Comparison of ENCODE assay signal across 9 cellular contexts in the genomic region with DNA sequence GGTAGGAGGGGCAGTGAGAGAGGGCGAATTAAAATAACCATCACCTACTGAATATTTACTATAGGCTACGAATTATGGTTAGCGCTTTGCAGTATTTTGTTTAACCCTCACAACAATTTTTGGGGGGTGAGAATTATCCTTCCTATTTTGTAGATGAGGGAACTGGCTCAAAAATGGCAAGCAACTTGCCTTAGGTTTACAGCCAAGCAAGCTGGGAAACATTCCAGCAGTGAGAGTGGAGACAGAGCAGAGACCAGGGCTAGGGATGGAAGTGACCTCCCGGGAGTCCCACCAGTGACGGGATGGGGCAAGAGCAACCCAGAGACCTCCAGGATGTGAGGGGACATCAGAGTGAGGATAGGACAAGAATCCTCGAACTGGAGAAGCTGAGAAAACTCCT. TPM values are rescaled to one million over a fixed set of nuclear protein-coding genes. Genes with fewer than 3 reads are reported as not detected.
DNase-seq lines count a peak whose midpoint lies in the region; ATAC-seq and TF ChIP-seq lines count a peak whose summit lies in the region.
"Had no signal": no experiment of that assay in that cellular context is flagged by ENCODE, and none has a peak within 500 bp of the region (broad histone marks: within the 10 kb centered on the region; RNA-seq: fewer than 3 reads in every experiment).

No MANE protein-coding gene starts in this region.

- H3K27me3 ChIP-seq in mucosa of stomach (ENCODE audit: control insufficient read depth, insufficient read depth, low read length) (no peaks in the 10 kb centered on the region), thoracic aorta (replicated peaks; ENCODE audit: insufficient read depth) (no peaks in the 10 kb centered on the region)

- H3K36me3 Mint-ChIP-seq in HFFc6 (ENCODE audit: low read depth) (no peaks in the 10 kb centered on the region), Calu3 (ENCODE audit: insufficient read depth, unreplicated experiment) (peaks cover 30% of the 10 kb centered on the region)

- CTCF ChIA-PET in Calu3 (lab: Charles Lee) = no interaction called here

- DNase-seq in HFFc6 = no peak
- peak; percentile 44 for DNase-seq in cerebellum (ENCODE audit: low spot score)
- no peak for DNase-seq in thoracic aorta (ENCODE audit: low spot score)
- DNase-seq in Calu3 = no peak
- no peak for DNase-seq in NCI-H1694 treated with DMSO at 0.1 percent for 48 hours (lab: John Stamatoyannopoulos, UW)
- DNase-seq in stimulated activated CD8-positive, alpha-beta memory T cell treated with anti-CD3 and anti-CD28 coated beads, Interleukin-4, amount 100 ng/mL, for 48 hours = no peak

- H3K4me3 Mint-ChIP-seq in HFFc6 = peak overlapping the region; percentile 85
- H3K4me3 Mint-ChIP-seq in Calu3 (ENCODE audit: low read depth, unreplicated experiment) = no peak overlapping the region

- H3K4me1 Mint-ChIP-seq in HFFc6 (ENCODE audit: low read depth) (peaks cover 32% of the 10 kb centered on the region), Calu3 (ENCODE audit: low read depth, unreplicated experiment) (peaks cover 16% of the 10 kb centered on the region)

- H3K27me3 Mint-ChIP-seq in HFFc6 (ENCODE audit: insufficient read depth) = peaks cover 25% of the 10 kb centered on the region
- no peaks in the 10 kb centered on the region for H3K27me3 Mint-ChIP-seq in Calu3 (ENCODE audit: unreplicated experiment)

- no peak overlapping the region for H3K27ac Mint-ChIP-seq in HFFc6
- H3K27ac Mint-ChIP-seq in Calu3 (ENCODE audit: unreplicated experiment) = no peak overlapping the region

- H3K9ac ChIP-seq in mucosa of stomach (ENCODE audit: low read length) = peak overlapping the region; percentile 2

- intact Hi-C loops in Calu3 (cut with micrococcal nuclease; ENCODE audit: unreplicated experiment) = loop anchor here (5.0 kb wide), 1 partner anchor 116 kb away; the partner anchor contains the start of gene CHRNE

- H3K4me3 ChIP-seq in mucosa of stomach (ENCODE audit: low read length) (no peak overlapping the region), thoracic aorta (peak overlapping the region; percentile 62)

- H3K9me3 Mint-ChIP-seq in HFFc6 (no peaks in the 10 kb centered on the region), Calu3 (ENCODE audit: low read depth, unreplicated experiment) (no peaks in the 10 kb centered on the region)

- H3K9me3 ChIP-seq in mucosa of stomach (ENCODE audit: control insufficient read depth, low read length) (no peaks in the 10 kb centered on the region), thoracic aorta (no peaks in the 10 kb centered on the region)

- no TSS peak for BruUV-seq in Calu3 (replicated peaks; lab: Mats Ljungman, UMichigan)

- no peak overlapping the region for H3K27ac ChIP-seq in thoracic aorta

- ATAC-seq in thoracic aorta (ENCODE audit: insufficient number of reproducible peaks, low FRiP score, low read depth) = no peak

- TF ChIP-seq CTCF in HFFc6 (IDR thresholded peaks at IDR 0.05) = no peak
- no peak for TF ChIP-seq CTCF in thoracic aorta (IDR thresholded peaks at IDR 0.05)
- TF ChIP-seq CTCF in Calu3 (IDR thresholded peaks at IDR 0.05; ENCODE audit: unreplicated experiment) = no peak

- H3K36me3 ChIP-seq in mucosa of stomach (ENCODE audit: control insufficient read depth, insufficient read depth, low read length) = no peaks in the 10 kb centered on the region
- no peaks in the 10 kb centered on the region for H3K36me3 ChIP-seq in thoracic aorta

- H3K4me1 ChIP-seq in mucosa of stomach (ENCODE audit: control insufficient read depth, insufficient read depth, low read length) (peaks cover 43% of the 10 kb centered on the region), thoracic aorta (ENCODE audit: control insufficient read depth in 1 of 2, low read depth in 2 of 2) (peaks cover 22 to 42% of the 10 kb centered on the region in 2 donors)

RNA-seq across cellular contexts. Expression of gene VMO1, which starts 0.4 kb away (rescaled TPM):
- under 1 TPM in 3 of 6 experiments, not detected in 3; 0.23 to 0.34 (median 0.31) TPM for total RNA-seq in HFFc6 (2021; fragmentation: NEBNext Ultra II Directional; extraction: Animal tissue kit (Norgen Biotek cat#: 25700))
- total RNA-seq in cerebellum (not detected), thoracic aorta (1 to 10 TPM; 5.9 to 8.3 TPM), Calu3 (2022) (0.59 TPM in 1 of 2 replicates, not detected in the other)
- total RNA-seq: H4 had no signal

RNA-seq across cellular contexts. Expression of gene GLTPD2, which starts 2.2 kb away (rescaled TPM):
- not detected for total RNA-seq in HFFc6 (2021; fragmentation: NEBNext Ultra II Directional; extraction: Animal tissue kit (Norgen Biotek cat#: 25700))
- total RNA-seq in cerebellum (not detected), thoracic aorta (not detected), Calu3 (2022) (0.71 and 0.76 TPM in 2 replicates)
- total RNA-seq: aorta, H4 had no signal

RNA-seq across cellular contexts. Expression of gene PSMB6, which starts 9.4 kb away (rescaled TPM):
- 100 to 1,000 TPM; 216 to 280 (median 237) TPM for total RNA-seq in HFFc6 (2021; fragmentation: NEBNext Ultra II Directional; extraction: Animal tissue kit (Norgen Biotek cat#: 25700))
- total RNA-seq in cerebellum (47.1 TPM), thoracic aorta (100 to 1,000 TPM in 1 of 2 donors, 10 to 100 TPM in 1; 70.0 to 160 TPM), Calu3 (2022) (121 and 132 TPM in 2 replicates)

RNA-seq across cellular contexts. Expression of gene TM4SF5, which starts 14.8 kb away (rescaled TPM):
- total RNA-seq in HFFc6 (2021; fragmentation: NEBNext Ultra II Directional; extraction: Animal tissue kit (Norgen Biotek cat#: 25700)) = not detected
- total RNA-seq in cerebellum = not detected
- not detected for total RNA-seq in thoracic aorta
- total RNA-seq in Calu3 (2022) = 0.54 and 0.56 TPM in 2 replicates
- total RNA-seq: aorta, H4 had no signal
